Comparison of ENCODE assay signal across 10 cellular contexts in genomic region chr3:114121996-114122709, GRCh38. TPM values are rescaled to one million over a fixed set of nuclear protein-coding genes. Genes with fewer than 3 reads are reported as not detected.
A peak's percentile ranks its signal among the peaks of the same experiment; 100 is the strongest.
DNase-seq lines count a peak whose midpoint lies in the region; ATAC-seq and TF ChIP-seq lines count a peak whose summit lies in the region.
"Had no signal": no experiment of that assay in that cellular context is flagged by ENCODE, and none has a peak within 500 bp of the region (broad histone marks: within the 10 kb centered on the region; RNA-seq: fewer than 3 reads in every experiment).

No MANE protein-coding gene starts in this region.

- H3K9me3 Mint-ChIP-seq in neural progenitor cell, result peaks cover 6% of the 10 kb centered on the region

- H3K4me1 ChIP-seq in neural progenitor cell (peaks cover 11% of the 10 kb centered on the region), MM.1S (ENCODE audit: low read length) (no peaks in the 10 kb centered on the region), BE2C (no peaks in the 10 kb centered on the region; the same call in 1 of the 2 replicates)

- H3K4me2 ChIP-seq in neural progenitor cell (peak overlapping the region; percentile 60), MM.1S (ENCODE audit: low read depth, low read length) (no peak overlapping the region)

- H3K27me3 Mint-ChIP-seq in neural progenitor cell (ENCODE audit: insufficient read depth, low read depth), result no peaks in the 10 kb centered on the region

- peak overlapping the region; percentile 74 for H3K27ac Mint-ChIP-seq in neural progenitor cell

- ATAC-seq in esophagus mucosa (peak; percentile 59), HG03565 (IDR thresholded peaks at IDR 0.05; ENCODE audit: unreplicated experiment) (no peak)

- H3K36me3 ChIP-seq in neural progenitor cell, result no peaks in the 10 kb centered on the region
- H3K36me3 ChIP-seq in MM.1S (replicated peaks; ENCODE audit: insufficient read depth, low read length), result no peaks in the 10 kb centered on the region
- no peaks in the 10 kb centered on the region for H3K36me3 ChIP-seq in BE2C

- H3K4me3 Mint-ChIP-seq in neural progenitor cell, result peak overlapping the region; percentile 13

- H3K27ac ChIP-seq in neural progenitor cell (no peak overlapping the region), MM.1S (ENCODE audit: low read length) (no peak overlapping the region)

- H3K9ac ChIP-seq in neural progenitor cell (no peak overlapping the region), MM.1S (ENCODE audit: low read length) (no peak overlapping the region)

- no peaks in the 10 kb centered on the region for H4K20me1 ChIP-seq in neural progenitor cell (ENCODE audit: low read depth)
- H4K20me1 ChIP-seq in MM.1S (ENCODE audit: insufficient read depth, low read length), result no peaks in the 10 kb centered on the region

- H3K79me2 ChIP-seq in neural progenitor cell (ENCODE audit: low read depth), result no peaks in the 10 kb centered on the region
- no peaks in the 10 kb centered on the region for H3K79me2 ChIP-seq in MM.1S (ENCODE audit: low read length)

- H3F3A ChIP-seq in neural progenitor cell (ENCODE audit: low read depth) (no peaks in the 10 kb centered on the region), MM.1S (ENCODE audit: insufficient read depth, low read length) (no peaks in the 10 kb centered on the region)

- H2AFZ ChIP-seq in neural progenitor cell (replicated peaks) (peak overlapping the region; percentile 81), MM.1S (ENCODE audit: low read length) (no peak overlapping the region)

- no peaks in the 10 kb centered on the region for H3K9me2 ChIP-seq in MM.1S (replicated peaks; ENCODE audit: insufficient read depth, low read length)

- H3K4me3 ChIP-seq in neural progenitor cell (no peak overlapping the region), MM.1S (ENCODE audit: low read length) (no peak overlapping the region), BE2C (ENCODE audit: low read depth, low read length) (no peak overlapping the region)

- H3K36me3 Mint-ChIP-seq in neural progenitor cell, result peaks cover 2% of the 10 kb centered on the region

- H3K9me3 ChIP-seq in neural progenitor cell (ENCODE audit: low read depth) (no peaks in the 10 kb centered on the region), MM.1S (replicated peaks; ENCODE audit: insufficient read depth, low read length) (no peaks in the 10 kb centered on the region), BE2C (no peaks in the 10 kb centered on the region)

- TF ChIP-seq CTCF in neural progenitor cell (IDR thresholded peaks at IDR 0.05) (no peak), MM.1S (IDR thresholded peaks at IDR 0.05; ENCODE audit: low read length) (no peak), BE2C (IDR thresholded peaks at IDR 0.05; ENCODE audit: low read depth, low read length) (no peak)

- DNase-seq in Daoy (ENCODE audit: low read depth) (peak; percentile 51), NCI-H748 (lab: John Stamatoyannopoulos, UW; ENCODE audit: unreplicated experiment) (peak; percentile 71), neural progenitor cell (ENCODE audit: low spot score) (peak; percentile 34), MM.1S (no peak), foreskin melanocyte (no peak), BE2C (no peak)
- DNase-seq: NCI-H2227 treated with DMSO at 0.1 percent for 48 hours had no signal

- H3K27me3 ChIP-seq in neural progenitor cell (no peaks in the 10 kb centered on the region), MM.1S (replicated peaks; ENCODE audit: insufficient read depth, low read length) (no peaks in the 10 kb centered on the region), BE2C (no peaks in the 10 kb centered on the region; the same call in 1 of the 2 replicates)

- peaks cover 16% of the 10 kb centered on the region for H3K4me1 Mint-ChIP-seq in neural progenitor cell

RNA-seq across cellular contexts. Expression of gene DRD3, which starts 56.7 kb away (rescaled TPM):
- not detected in 2 replicates for total RNA-seq in Daoy (2014; rRNA removed; shearing (Covaris generic))
- not detected for total RNA-seq in esophagus mucosa
- total RNA-seq in neural progenitor cell (ENCODE audit: low replicate concordance), result not detected in 2 replicates
- not detected for polyA plus RNA-seq in BE2C (2012; ENCODE audit: insufficient read depth, insufficient read length, low read depth)
- total RNA-seq: cerebellum had no signal

Comparison
In these comparisons a context has a peak if more than half of its experiments do, and no peak if none do; other contexts are left out.
1. DNase-seq: peak in Daoy (single experiment), NCI-H748 (single experiment) and neural progenitor cell (single experiment); none in MM.1S (single experiment), foreskin melanocyte (single experiment) and BE2C (single experiment).